8 cellular contexts compared by ENCODE assay signal in the genomic region with DNA sequence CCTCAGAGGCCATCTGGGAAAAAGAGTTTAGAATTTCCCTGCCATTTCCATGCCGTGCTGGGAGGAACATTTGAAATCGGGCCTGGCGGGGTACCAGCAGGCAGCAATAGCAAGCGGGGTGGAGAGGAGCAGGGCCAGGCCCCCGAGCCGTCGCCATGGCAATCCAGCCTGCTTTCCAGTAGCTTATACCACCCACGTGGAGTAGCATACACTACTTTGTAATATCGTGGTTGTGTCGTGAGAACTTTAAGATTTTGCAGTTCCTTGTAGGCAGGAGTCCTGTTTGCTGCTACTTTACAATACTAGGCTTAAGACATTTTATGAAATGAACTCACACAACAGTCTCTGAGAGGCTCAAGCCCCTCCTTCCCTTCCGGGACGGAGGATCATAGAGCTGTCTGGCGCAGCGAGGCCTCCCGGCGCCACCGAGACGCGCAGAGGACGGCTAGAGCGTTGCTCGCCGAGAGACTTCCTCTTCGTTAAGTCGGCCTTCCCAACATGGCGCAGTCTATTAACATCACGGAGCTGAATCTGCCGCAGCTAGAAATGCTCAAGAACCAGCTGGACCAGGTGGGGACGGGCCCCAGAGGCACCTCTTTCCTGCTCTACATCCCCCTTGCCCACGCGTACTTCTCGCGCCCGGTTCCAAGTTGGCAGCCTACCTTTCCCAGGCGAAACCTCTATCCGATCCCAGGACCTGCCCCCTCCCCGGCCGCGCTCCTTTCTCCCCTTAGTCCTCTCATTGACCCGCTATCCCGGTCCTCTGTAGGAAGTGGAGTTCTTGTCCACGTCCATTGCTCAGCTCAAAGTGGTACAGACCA. TPM values are rescaled to one million over a fixed set of nuclear protein-coding genes. Genes with fewer than 3 reads are reported as not detected.
DNase-seq lines count a peak whose midpoint lies in the region; ATAC-seq and TF ChIP-seq lines count a peak whose summit lies in the region.

A gene (plus strand): TSS at position 473 of the 821 bp plus-strand sequence. CDS start 26 bp downstream, at position 499.

- peak within 1 kb of the TSS; percentile 91 for H3K27ac Mint-ChIP-seq in activated T-cell treated with anti-CD3 and anti-CD28 coated beads, Interleukin-2, amount 50 U/mL, for 24 hours

- peaks cover 52% of the 10 kb centered on the region for H3K4me1 Mint-ChIP-seq in activated T-cell treated with anti-CD3 and anti-CD28 coated beads, Interleukin-2, amount 50 U/mL, for 24 hours (ENCODE audit: low read depth)

- no peaks in the 10 kb centered on the region for H3K9me3 ChIP-seq in muscle layer of colon (ENCODE audit: low read length)

- TF ChIP-seq EP300 in Ishikawa (IDR thresholded peaks at IDR 0.05; ENCODE audit: borderline replicate concordance), result peak; percentile 24; the same call in 1 of the 2 replicates

- peaks cover 100% of the 10 kb centered on the region for H3K36me3 Mint-ChIP-seq in activated T-cell treated with anti-CD3 and anti-CD28 coated beads, Interleukin-2, amount 50 U/mL, for 24 hours (ENCODE audit: low read depth)

- H3K36me3 ChIP-seq in muscle layer of colon (ENCODE audit: insufficient read depth, low read length), result peaks cover 19% of the 10 kb centered on the region

- peak within 1 kb of the TSS; percentile 100 for H3K4me3 Mint-ChIP-seq in activated T-cell treated with anti-CD3 and anti-CD28 coated beads, Interleukin-2, amount 50 U/mL, for 24 hours

- peak; percentile 79 for DNase-seq in DMS114 treated with DMSO at 0.1 percent for 48 hours (lab: John Stamatoyannopoulos, UW; ENCODE audit: unreplicated experiment)
- DNase-seq in activated T-cell treated with anti-CD3 and anti-CD28 coated beads, Interleukin-2, amount 50 U/mL, for 24 hours, result peak; percentile 86
- peak; percentile 61 for DNase-seq in stimulated activated CD8-positive, alpha-beta memory T cell treated with anti-CD3 and anti-CD28 coated beads, Interleukin-7, amount 100 ng/mL, for 24 hours (ENCODE audit: low read depth)

- H3K4me1 ChIP-seq in muscle layer of colon (ENCODE audit: insufficient read depth, low read length), result peaks cover 40% of the 10 kb centered on the region

- no peaks in the 10 kb centered on the region for H3K27me3 ChIP-seq in muscle layer of colon (ENCODE audit: control insufficient read depth in 1 of 2, insufficient read depth in 2 of 2, low read length in 2 of 2)

- no peaks in the 10 kb centered on the region for H3K9me3 Mint-ChIP-seq in activated T-cell treated with anti-CD3 and anti-CD28 coated beads, Interleukin-2, amount 50 U/mL, for 24 hours

- peak within 1 kb of the TSS; percentile 99 for H3K9ac ChIP-seq in muscle layer of colon (ENCODE audit: low read length)

- TF ChIP-seq RAD21 in Ishikawa (IDR thresholded peaks at IDR 0.05; ENCODE audit: low read depth), result peak; percentile 17; the same call in 1 of the 2 replicates

- peak within 1 kb of the TSS; percentile 90 to 100 for H3K4me3 ChIP-seq in muscle layer of colon (ENCODE audit: low read depth in 1 of 2, low read length in 2 of 2)

- ATAC-seq in GM21576 (IDR thresholded peaks at IDR 0.05; ENCODE audit: unreplicated experiment) (peak; percentile 86), esophagus mucosa (peak; percentile 81)

- H3K27me3 Mint-ChIP-seq in activated T-cell treated with anti-CD3 and anti-CD28 coated beads, Interleukin-2, amount 50 U/mL, for 24 hours, result no peaks in the 10 kb centered on the region

- peak within 1 kb of the TSS; percentile 84 for H3K27ac ChIP-seq in muscle layer of colon (ENCODE audit: low read depth, low read length)

TF ChIP-seq in Ishikawa, 13 proteins besides CTCF, POLR2A, EP300 and RAD21 (continues in another document):
- TF ChIP-seq CEBPB (IDR thresholded peaks at IDR 0.05), result no peak
- TF ChIP-seq, protein P1, sequence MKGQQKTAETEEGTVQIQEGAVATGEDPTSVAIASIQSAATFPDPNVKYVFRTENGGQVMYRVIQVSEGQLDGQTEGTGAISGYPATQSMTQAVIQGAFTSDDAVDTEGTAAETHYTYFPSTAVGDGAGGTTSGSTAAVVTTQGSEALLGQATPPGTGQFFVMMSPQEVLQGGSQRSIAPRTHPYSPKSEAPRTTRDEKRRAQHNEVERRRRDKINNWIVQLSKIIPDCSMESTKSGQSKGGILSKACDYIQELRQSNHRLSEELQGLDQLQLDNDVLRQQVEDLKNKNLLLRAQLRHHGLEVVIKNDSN (IDR thresholded peaks at IDR 0.05), result 0 out of 2 replicates have a peak, but pooled peaks have one; percentile 2
- TF ChIP-seq FOXM1 (IDR thresholded peaks at IDR 0.05; ENCODE audit: borderline replicate concordance, low read depth), result no peak
- TF ChIP-seq, protein P2, sequence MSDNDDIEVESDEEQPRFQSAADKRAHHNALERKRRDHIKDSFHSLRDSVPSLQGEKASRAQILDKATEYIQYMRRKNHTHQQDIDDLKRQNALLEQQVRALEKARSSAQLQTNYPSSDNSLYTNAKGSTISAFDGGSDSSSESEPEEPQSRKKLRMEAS (IDR thresholded peaks at IDR 0.05), result peak; percentile 89
- peak; percentile 97 for TF ChIP-seq YY1 (IDR thresholded peaks at IDR 0.05; ENCODE audit: low read depth)
- TF ChIP-seq CREB1 (IDR thresholded peaks at IDR 0.05; ENCODE audit: low read depth), result no peak
- TF ChIP-seq EGR1 (IDR thresholded peaks at IDR 0.05), result peak; percentile 9; the same call in 1 of the 2 replicates
- TF ChIP-seq TEAD4 (IDR thresholded peaks at IDR 0.05), result peak; percentile 5; the same call in 1 of the 2 replicates
- no peak for TF ChIP-seq ZBTB7A (IDR thresholded peaks at IDR 0.05; ENCODE audit: low read depth)

TF ChIP-seq in PFSK-1, 5 proteins besides CTCF, POLR2A, EP300 and RAD21:
- TF ChIP-seq SIN3A (IDR thresholded peaks at IDR 0.05; ENCODE audit: borderline replicate concordance, insufficient read depth, low read length) (peak; percentile 61; the same call in 1 of the 2 replicates), POLR2AphosphoS5 (IDR thresholded peaks at IDR 0.05; ENCODE audit: low read depth, low read length) (peak; percentile 87), TAF1 (IDR thresholded peaks at IDR 0.05; ENCODE audit: borderline replicate concordance, insufficient read depth, low read length) (peak; percentile 96), FOXP2 (optimal IDR thresholded peaks at IDR 0.05; ENCODE audit: borderline replicate concordance, extremely low read depth, extremely low read length, insufficient read depth) (peak; percentile 54)
- TF ChIP-seq, protein P3, sequence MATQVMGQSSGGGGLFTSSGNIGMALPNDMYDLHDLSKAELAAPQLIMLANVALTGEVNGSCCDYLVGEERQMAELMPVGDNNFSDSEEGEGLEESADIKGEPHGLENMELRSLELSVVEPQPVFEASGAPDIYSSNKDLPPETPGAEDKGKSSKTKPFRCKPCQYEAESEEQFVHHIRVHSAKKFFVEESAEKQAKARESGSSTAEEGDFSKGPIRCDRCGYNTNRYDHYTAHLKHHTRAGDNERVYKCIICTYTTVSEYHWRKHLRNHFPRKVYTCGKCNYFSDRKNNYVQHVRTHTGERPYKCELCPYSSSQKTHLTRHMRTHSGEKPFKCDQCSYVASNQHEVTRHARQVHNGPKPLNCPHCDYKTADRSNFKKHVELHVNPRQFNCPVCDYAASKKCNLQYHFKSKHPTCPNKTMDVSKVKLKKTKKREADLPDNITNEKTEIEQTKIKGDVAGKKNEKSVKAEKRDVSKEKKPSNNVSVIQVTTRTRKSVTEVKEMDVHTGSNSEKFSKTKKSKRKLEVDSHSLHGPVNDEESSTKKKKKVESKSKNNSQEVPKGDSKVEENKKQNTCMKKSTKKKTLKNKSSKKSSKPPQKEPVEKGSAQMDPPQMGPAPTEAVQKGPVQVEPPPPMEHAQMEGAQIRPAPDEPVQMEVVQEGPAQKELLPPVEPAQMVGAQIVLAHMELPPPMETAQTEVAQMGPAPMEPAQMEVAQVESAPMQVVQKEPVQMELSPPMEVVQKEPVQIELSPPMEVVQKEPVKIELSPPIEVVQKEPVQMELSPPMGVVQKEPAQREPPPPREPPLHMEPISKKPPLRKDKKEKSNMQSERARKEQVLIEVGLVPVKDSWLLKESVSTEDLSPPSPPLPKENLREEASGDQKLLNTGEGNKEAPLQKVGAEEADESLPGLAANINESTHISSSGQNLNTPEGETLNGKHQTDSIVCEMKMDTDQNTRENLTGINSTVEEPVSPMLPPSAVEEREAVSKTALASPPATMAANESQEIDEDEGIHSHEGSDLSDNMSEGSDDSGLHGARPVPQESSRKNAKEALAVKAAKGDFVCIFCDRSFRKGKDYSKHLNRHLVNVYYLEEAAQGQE (IDR thresholded peaks at IDR 0.05; ENCODE audit: insufficient read depth in 1 of 2, low read depth in 2 of 2, low read length in 2 of 2), result peak; percentile 14 to 56; a peak in 1 of 4 replicates

RNA-seq across cellular contexts. Expression of the gene that starts here (rescaled TPM):
- 206 TPM for polyA plus RNA-seq in PFSK-1 (2012; ENCODE audit: insufficient read length, low read depth)
- total RNA-seq in esophagus mucosa, result 306 TPM

Comparison
In these comparisons a context has a peak if more than half of its experiments do, and no peak if none do; other contexts are left out.
1. Peak in every context shown above with its lines: DNase-seq, ATAC-seq, H3K4me3 ChIP-seq and H3K27ac ChIP-seq.